ENCODE assay signal across 1 cellular context in the genomic region with DNA sequence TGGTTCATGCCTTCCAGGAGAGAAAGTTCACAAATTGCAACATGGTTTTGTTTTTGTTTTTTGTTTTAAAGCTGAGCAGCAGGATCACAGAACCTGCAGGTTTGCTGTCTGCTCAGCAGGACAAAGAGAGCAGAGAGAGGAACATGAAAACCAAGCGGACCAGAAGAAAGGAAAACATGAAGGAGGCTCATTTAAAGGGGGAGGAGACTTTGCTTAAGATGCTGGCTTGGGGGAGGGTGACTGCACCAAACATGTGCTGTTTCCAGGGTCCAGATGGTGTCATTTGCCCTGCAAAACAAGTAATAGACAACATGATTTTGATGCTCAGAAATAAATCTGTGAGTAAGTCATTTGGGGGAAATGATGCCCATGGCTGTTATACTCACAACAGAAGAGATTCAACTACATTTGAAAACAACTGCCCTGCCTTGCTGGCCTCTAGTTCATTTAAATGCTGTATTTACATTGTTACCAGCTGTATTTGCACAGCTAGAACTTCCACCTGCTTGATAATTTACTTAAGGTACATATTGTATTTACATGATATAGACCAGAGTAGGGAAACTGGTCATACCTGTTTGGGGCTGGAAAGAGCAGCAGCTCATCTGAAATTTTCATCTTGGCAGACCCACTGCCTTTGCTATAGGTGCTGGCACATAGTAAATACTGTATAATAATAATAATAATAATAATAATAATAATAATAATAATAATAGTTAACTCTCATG.
A peak's percentile ranks its signal among the peaks of the same experiment; 100 is the strongest.
TF ChIP-seq lines count a peak whose summit lies in the region.

No MANE protein-coding gene starts in this region.

TF ChIP-seq in HepG2, 621 proteins besides CTCF, POLR2A, EP300 and RAD21 (continued from another document):
- TF ChIP-seq ARID5B (CRISPR knock-in tag; IDR thresholded peaks at IDR 0.05) (peak; percentile 68), ZNF577 (CRISPR knock-in tag; IDR thresholded peaks at IDR 0.05; ENCODE audit: borderline replicate concordance, low read depth) (no peak), RBM22 (optimal IDR thresholded peaks at IDR 0.05; ENCODE audit: low read length) (no peak), SCMH1 (CRISPR knock-in tag; IDR thresholded peaks at IDR 0.05; ENCODE audit: borderline replicate concordance) (no peak), KLF11 (CRISPR knock-in tag; IDR thresholded peaks at IDR 0.05) (no peak), NCOR1 (IDR thresholded peaks at IDR 0.05; ENCODE audit: borderline replicate concordance, low read length) (no peak), SOX13 (IDR thresholded peaks at IDR 0.05) (no peak), SOX13 (CRISPR knock-in tag; conservative IDR thresholded peaks at IDR 0.05 in 1 of 2, IDR thresholded peaks at IDR 0.05 in 1 of 2) (peak in 1 of 2 experiments; percentile 29; a peak in 1 of 4 replicates), ZNF136 (CRISPR knock-in tag; IDR thresholded peaks at IDR 0.05; ENCODE audit: low read depth) (no peak), ZNF275 (CRISPR knock-in tag; IDR thresholded peaks at IDR 0.05; ENCODE audit: borderline replicate concordance) (no peak), FOXA3 (CRISPR knock-in tag; IDR thresholded peaks at IDR 0.05) (peak; percentile 92), SMAD1 (CRISPR knock-in tag; IDR thresholded peaks at IDR 0.05; ENCODE audit: borderline replicate concordance, low read depth) (no peak), ZNF816 (CRISPR knock-in tag; IDR thresholded peaks at IDR 0.05; ENCODE audit: borderline replicate concordance) (no peak), FOXM1 (CRISPR knock-in tag; IDR thresholded peaks at IDR 0.05) (no peak)
- TF ChIP-seq, protein P1, sequence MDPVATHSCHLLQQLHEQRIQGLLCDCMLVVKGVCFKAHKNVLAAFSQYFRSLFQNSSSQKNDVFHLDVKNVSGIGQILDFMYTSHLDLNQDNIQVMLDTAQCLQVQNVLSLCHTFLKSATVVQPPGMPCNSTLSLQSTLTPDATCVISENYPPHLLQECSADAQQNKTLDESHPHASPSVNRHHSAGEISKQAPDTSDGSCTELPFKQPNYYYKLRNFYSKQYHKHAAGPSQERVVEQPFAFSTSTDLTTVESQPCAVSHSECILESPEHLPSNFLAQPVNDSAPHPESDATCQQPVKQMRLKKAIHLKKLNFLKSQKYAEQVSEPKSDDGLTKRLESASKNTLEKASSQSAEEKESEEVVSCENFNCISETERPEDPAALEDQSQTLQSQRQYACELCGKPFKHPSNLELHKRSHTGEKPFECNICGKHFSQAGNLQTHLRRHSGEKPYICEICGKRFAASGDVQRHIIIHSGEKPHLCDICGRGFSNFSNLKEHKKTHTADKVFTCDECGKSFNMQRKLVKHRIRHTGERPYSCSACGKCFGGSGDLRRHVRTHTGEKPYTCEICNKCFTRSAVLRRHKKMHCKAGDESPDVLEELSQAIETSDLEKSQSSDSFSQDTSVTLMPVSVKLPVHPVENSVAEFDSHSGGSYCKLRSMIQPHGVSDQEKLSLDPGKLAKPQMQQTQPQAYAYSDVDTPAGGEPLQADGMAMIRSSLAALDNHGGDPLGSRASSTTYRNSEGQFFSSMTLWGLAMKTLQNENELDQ (CRISPR knock-in tag; IDR thresholded peaks at IDR 0.05; ENCODE audit: borderline replicate concordance), result no peak
